ENCODE assay signal across 1 cellular context in the genomic region with DNA sequence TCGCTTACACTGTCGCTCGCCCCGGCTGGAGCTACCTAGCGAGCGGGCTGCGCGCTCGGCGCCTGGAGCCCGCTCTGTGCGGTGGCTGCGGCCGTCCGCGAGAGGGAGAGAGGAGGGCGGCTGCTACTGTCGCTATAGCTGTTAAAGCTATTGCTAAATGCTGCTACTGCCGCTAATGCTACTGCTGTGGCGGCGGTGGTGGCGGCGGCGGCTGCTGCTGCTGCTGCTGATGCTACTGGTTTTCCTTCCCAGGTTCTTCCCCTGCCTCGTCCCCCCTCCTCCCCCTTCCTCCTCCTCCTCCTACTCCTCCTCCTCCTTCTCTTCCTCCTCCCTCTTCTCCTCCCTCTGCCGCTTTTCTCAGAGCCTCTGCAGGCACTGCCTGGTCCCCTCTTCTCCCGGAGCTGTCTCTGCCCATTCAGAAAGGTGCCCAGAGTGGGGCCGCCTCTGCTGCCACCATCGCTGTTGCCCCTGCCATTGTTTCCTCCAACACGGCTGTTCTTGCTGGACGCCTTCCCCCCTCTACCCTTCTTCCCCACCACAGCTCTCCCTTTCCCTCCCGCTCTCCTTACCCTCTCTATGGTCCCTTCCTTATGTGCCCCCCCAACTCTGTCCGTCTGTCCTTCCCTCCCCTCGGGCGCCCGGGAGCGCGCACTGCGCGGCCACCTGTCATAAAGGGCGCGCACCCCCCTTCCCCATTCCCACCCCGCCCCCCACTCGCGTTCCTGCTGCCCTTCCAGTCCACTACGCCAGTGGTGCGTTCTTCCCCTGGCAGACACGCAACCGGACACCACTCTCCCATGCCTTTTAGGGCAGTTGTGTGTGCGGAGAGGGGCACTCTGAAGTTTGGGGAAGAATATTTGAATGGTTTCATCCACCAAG.
TF ChIP-seq lines count a peak whose summit lies in the region.

A gene (minus strand): TSS at position 243 of the 879 bp plus-strand sequence.

TF ChIP-seq in GM23338, 12 proteins besides CTCF, POLR2A, EP300 and RAD21 (continued from another document):
- TF ChIP-seq, protein P1, sequence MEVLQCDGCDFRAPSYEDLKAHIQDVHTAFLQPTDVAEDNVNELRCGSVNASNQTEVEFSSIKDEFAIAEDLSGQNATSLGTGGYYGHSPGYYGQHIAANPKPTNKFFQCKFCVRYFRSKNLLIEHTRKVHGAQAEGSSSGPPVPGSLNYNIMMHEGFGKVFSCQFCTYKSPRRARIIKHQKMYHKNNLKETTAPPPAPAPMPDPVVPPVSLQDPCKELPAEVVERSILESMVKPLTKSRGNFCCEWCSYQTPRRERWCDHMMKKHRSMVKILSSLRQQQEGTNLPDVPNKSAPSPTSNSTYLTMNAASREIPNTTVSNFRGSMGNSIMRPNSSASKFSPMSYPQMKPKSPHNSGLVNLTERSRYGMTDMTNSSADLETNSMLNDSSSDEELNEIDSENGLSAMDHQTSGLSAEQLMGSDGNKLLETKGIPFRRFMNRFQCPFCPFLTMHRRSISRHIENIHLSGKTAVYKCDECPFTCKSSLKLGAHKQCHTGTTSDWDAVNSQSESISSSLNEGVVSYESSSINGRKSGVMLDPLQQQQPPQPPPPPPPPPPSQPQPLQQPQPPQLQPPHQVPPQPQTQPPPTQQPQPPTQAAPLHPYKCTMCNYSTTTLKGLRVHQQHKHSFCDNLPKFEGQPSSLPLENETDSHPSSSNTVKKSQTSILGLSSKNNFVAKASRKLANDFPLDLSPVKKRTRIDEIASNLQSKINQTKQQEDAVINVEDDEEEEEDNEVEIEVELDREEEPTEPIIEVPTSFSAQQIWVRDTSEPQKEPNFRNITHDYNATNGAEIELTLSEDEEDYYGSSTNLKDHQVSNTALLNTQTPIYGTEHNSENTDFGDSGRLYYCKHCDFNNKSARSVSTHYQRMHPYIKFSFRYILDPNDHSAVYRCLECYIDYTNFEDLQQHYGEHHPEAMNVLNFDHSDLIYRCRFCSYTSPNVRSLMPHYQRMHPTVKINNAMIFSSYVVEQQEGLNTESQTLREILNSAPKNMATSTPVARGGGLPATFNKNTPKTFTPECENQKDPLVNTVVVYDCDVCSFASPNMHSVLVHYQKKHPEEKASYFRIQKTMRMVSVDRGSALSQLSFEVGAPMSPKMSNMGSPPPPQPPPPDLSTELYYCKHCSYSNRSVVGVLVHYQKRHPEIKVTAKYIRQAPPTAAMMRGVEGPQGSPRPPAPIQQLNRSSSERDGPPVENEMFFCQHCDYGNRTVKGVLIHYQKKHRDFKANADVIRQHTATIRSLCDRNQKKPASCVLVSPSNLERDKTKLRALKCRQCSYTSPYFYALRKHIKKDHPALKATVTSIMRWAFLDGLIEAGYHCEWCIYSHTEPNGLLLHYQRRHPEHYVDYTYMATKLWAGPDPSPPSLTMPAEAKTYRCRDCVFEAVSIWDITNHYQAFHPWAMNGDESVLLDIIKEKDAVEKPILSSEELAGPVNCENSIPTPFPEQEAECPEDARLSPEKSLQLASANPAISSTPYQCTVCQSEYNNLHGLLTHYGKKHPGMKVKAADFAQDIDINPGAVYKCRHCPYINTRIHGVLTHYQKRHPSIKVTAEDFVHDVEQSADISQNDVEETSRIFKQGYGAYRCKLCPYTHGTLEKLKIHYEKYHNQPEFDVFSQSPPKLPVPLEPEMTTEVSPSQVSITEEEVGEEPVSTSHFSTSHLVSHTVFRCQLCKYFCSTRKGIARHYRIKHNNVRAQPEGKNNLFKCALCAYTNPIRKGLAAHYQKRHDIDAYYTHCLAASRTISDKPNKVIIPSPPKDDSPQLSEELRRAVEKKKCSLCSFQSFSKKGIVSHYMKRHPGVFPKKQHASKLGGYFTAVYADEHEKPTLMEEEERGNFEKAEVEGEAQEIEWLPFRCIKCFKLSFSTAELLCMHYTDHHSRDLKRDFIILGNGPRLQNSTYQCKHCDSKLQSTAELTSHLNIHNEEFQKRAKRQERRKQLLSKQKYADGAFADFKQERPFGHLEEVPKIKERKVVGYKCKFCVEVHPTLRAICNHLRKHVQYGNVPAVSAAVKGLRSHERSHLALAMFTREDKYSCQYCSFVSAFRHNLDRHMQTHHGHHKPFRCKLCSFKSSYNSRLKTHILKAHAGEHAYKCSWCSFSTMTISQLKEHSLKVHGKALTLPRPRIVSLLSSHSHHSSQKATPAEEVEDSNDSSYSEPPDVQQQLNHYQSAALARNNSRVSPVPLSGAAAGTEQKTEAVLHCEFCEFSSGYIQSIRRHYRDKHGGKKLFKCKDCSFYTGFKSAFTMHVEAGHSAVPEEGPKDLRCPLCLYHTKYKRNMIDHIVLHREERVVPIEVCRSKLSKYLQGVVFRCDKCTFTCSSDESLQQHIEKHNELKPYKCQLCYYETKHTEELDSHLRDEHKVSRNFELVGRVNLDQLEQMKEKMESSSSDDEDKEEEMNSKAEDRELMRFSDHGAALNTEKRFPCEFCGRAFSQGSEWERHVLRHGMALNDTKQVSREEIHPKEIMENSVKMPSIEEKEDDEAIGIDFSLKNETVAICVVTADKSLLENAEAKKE (CRISPR knock-in tag; IDR thresholded peaks at IDR 0.05): no peak
- TF ChIP-seq EZH2 (IDR thresholded peaks at IDR 0.05; ENCODE audit: low read depth, unreplicated experiment) (no peak), NANOG (IDR thresholded peaks at IDR 0.05; ENCODE audit: borderline replicate concordance) (no peak), JUNB (IDR thresholded peaks at IDR 0.05; ENCODE audit: unreplicated experiment) (no peak), ZNF331 (CRISPR knock-in tag; IDR thresholded peaks at IDR 0.05; ENCODE audit: low read depth) (no peak), EZH2phosphoT487 (IDR thresholded peaks at IDR 0.05; ENCODE audit: unreplicated experiment) (no peak), ZNF114 (CRISPR knock-in tag; IDR thresholded peaks at IDR 0.05) (no peak)
